Comparison of ENCODE assay signal across 9 cellular contexts in genomic region chr17:17691468-17692263, GRCh38. TPM values are rescaled to one million over a fixed set of nuclear protein-coding genes. Genes with fewer than 3 reads are reported as not detected.
DNase-seq lines count a peak whose midpoint lies in the region; ATAC-seq and TF ChIP-seq lines count a peak whose summit lies in the region.
"Had no signal": no experiment of that assay in that cellular context is flagged by ENCODE, and none has a peak within 500 bp of the region (broad histone marks: within the 10 kb centered on the region; RNA-seq: fewer than 3 reads in every experiment).

No MANE protein-coding gene starts in this region.

- H3K4me1 ChIP-seq in A673 (ENCODE audit: insufficient read depth, low read length, poor library complexity, severe bottlenecking) (peaks cover 52% of the 10 kb centered on the region), lung (ENCODE audit: control insufficient read depth in 2 of 2, insufficient read depth in 2 of 2, low read length in 2 of 2) (peaks cover 17 to 30% of the 10 kb centered on the region in 2 donors)

- intact Hi-C loops in A673 (cut with micrococcal nuclease; ENCODE audit: unreplicated experiment), result no loop called here

- H3K27me3 ChIP-seq in A673 (replicated peaks; ENCODE audit: insufficient read depth, low read depth, low read length, poor library complexity) (no peaks in the 10 kb centered on the region), lung (ENCODE audit: control insufficient read depth, insufficient read depth) (no peaks in the 10 kb centered on the region)

- no TSS peak for BruUV-seq in A673 (replicated peaks; lab: Mats Ljungman, UMichigan)

- H3K36me3 ChIP-seq in A673 (ENCODE audit: insufficient read depth, low read length, poor library complexity, severe bottlenecking), result no peaks in the 10 kb centered on the region
- no peaks in the 10 kb centered on the region for H3K36me3 ChIP-seq in lung (ENCODE audit: control insufficient read depth in 2 of 2, insufficient read depth in 2 of 2, low read length in 2 of 2)

- POLR2A ChIA-PET in A673 (lab: Charles Lee; ENCODE audit: low non-redundant PET), result interaction anchor here (0.6 kb wide), 1 partner anchor 129 kb away, joined by 3 read pairs; no protein-coding TSS in a partner anchor

- DNase-seq in A673 (ENCODE audit: low spot score), result peak; percentile 35
- peak; percentile 28 for DNase-seq in UCSD-AML1 (lab: John Stamatoyannopoulos, UW; ENCODE audit: unreplicated experiment)
- no peak for DNase-seq in lung (ENCODE audit: low spot score)
- no peak for DNase-seq in retina
- no peak for DNase-seq in NCI-H1105 (lab: John Stamatoyannopoulos, UW)
- DNase-seq: NCI-H2107 had no signal

- ATAC-seq in GM18907 (IDR thresholded peaks at IDR 0.05; ENCODE audit: unreplicated experiment) (peak; percentile 49), lung (ENCODE audit: insufficient read depth, low FRiP score) (no peak), GM21528 (IDR thresholded peaks at IDR 0.05; ENCODE audit: low FRiP score, unreplicated experiment) (no peak), HG03139 (IDR thresholded peaks at IDR 0.05; ENCODE audit: unreplicated experiment) (no peak)

- CTCF ChIA-PET in A673 (lab: Charles Lee), result no interaction called here

- no peaks in the 10 kb centered on the region for H3K9me3 ChIP-seq in A673 (ENCODE audit: low read depth, low read length, poor library complexity, severe bottlenecking)
- H3K9me3 ChIP-seq in lung (ENCODE audit: control insufficient read depth in 2 of 2, insufficient read depth in 1 of 2, low read length in 1 of 2), result peaks cover 0 to 2% of the 10 kb centered on the region in 2 donors

- H3K27ac ChIP-seq in A673 (ENCODE audit: low read depth, low read length, poor library complexity, severe bottlenecking) (peak overlapping the region; percentile 83), lung (ENCODE audit: low read depth in 1 of 2, low read length in 1 of 2) (peak overlapping the region; percentile 5 to 98)

- TF ChIP-seq CTCF in A673 (conservative IDR thresholded peaks at IDR 0.05; ENCODE audit: low read depth, low read length) (no peak), lung (IDR thresholded peaks at IDR 0.05; ENCODE audit: control extremely low read depth, extremely low read depth) (no peak)

- 45 to 54% methylated on average over 8 of the region's 8 CpGs for WGBS in lung, 2 donors

- H3K4me3 ChIP-seq in A673 (ENCODE audit: low read depth, low read length, poor library complexity, severe bottlenecking) (no peak overlapping the region), lung (no peak overlapping the region)

RNA-seq across cellular contexts. Expression of gene RAI1, which starts 10.4 kb away (rescaled TPM):
- total RNA-seq in A673 (2021) (46.8 and 58.9 TPM in 2 replicates), lung (10 to 100 TPM; 41.6 to 44.4 TPM)
- polyA plus RNA-seq in lung, result 10 to 100 TPM; 14.5 to 15.1 TPM

Comparison
In these comparisons a context has a peak if more than half of its experiments do, and no peak if none do; other contexts are left out.
1. DNase-seq: peak in A673 (single experiment) and UCSD-AML1 (single experiment); none in lung (single experiment), retina (single experiment) and NCI-H1105 (single experiment).